36 cellular contexts compared by ENCODE assay signal in genomic region chr11:40397141-40397540, GRCh38.
"Had no signal": no experiment of that assay in that cellular context is flagged by ENCODE, and none has a peak within 500 bp of the region (broad histone marks: within the 10 kb centered on the region; RNA-seq: fewer than 3 reads in every experiment).

No MANE protein-coding gene starts in this region.

- H3K27me3 Mint-ChIP-seq: activated B cell treated with CpG ODN at 0.5 μM for 24 hours; activated CD4-positive, alpha-beta memory T cell treated with anti-CD3 and anti-CD28 coated beads for 36 hours; activated CD4-positive, alpha-beta T cell treated with anti-CD3 and anti-CD28 coated beads, Interleukin-2, amount 10 ng/mL, durations not matched to agents 24 days and 14 days; activated CD8-positive, alpha-beta T cell treated with anti-CD3 and anti-CD28 coated beads for 36 hours; activated naive CD8-positive, alpha-beta T cell treated with anti-CD3 and anti-CD28 coated beads for 36 hours; activated T-helper 17 cell treated with anti-CD3 and anti-CD28 coated beads, Interleukin-2, amount 50 U/mL, for 72 hours; central memory CD8-positive, alpha-beta T cell had no signal

- H3K4me1 ChIP-seq: ascending aorta had no signal

- H3K36me3 ChIP-seq: ascending aorta, cardiac muscle cell had no signal

- H3K27me3 ChIP-seq: ascending aorta, cardiac muscle cell had no signal

- H3K4me1 Mint-ChIP-seq: activated B cell treated with CpG ODN at 0.5 μM for 24 hours; activated CD4-positive, alpha-beta T cell treated with anti-CD3 and anti-CD28 coated beads, Interleukin-2, amount 10 ng/mL, durations not matched to agents 24 days and 14 days; activated naive CD8-positive, alpha-beta T cell treated with anti-CD3 and anti-CD28 coated beads for 36 hours; activated T-helper 17 cell treated with anti-CD3 and anti-CD28 coated beads, Interleukin-2, amount 50 U/mL, for 72 hours; brain; central memory CD8-positive, alpha-beta T cell had no signal

- DNase-seq: activated B cell treated with CpG ODN at 0.5 μM for 24 hours; activated CD4-positive, alpha-beta memory T cell treated with anti-CD3 and anti-CD28 coated beads for 36 hours; activated CD4-positive, alpha-beta T cell treated with anti-CD3 and anti-CD28 coated beads for 4 hours; activated CD4-positive, alpha-beta T cell treated with anti-CD3 and anti-CD28 coated beads, Interleukin-2, amount 10 ng/mL, durations not matched to agents 24 days and 14 days; activated CD4-positive, alpha-beta T cell treated with anti-CD3 and anti-CD28 coated beads, Interleukin-2, amount 50 U/mL, for 1 hour; activated CD4-positive, alpha-beta T cell treated with anti-CD3 and anti-CD28 coated beads, Interleukin-2, amount 50 U/mL, for 4 hours; activated CD4-positive, CD25-positive, alpha-beta regulatory T cell treated with anti-CD3 and anti-CD28 coated beads, Interleukin-2, amount 50 U/mL, for 72 hours; activated CD8-positive, alpha-beta memory T cell treated with anti-CD3 and anti-CD28 coated beads, Interleukin-2, amount 50 U/mL, for 4 hours; activated CD8-positive, alpha-beta T cell treated with anti-CD3 and anti-CD28 coated beads for 36 hours; activated effector memory CD4-positive, alpha-beta T cell treated with anti-CD3 and anti-CD28 coated beads, Interleukin-2, amount 50 U/mL, for 16 hours; activated gamma-delta T cell treated with Interleukin-2 at 50 U/mL for 16 hours; activated naive CD4-positive, alpha-beta T cell; activated naive CD4-positive, alpha-beta T cell treated with anti-CD3 and anti-CD28 coated beads for 36 hours; activated naive CD4-positive, alpha-beta T cell treated with anti-CD3 and anti-CD28 coated beads, Interleukin-2, amount 50 U/mL, for 16 hours; activated naive CD8-positive, alpha-beta T cell treated with anti-CD3 and anti-CD28 coated beads for 36 hours; activated T-cell treated with anti-CD3 and anti-CD28 coated beads for 4 hours; activated T-cell treated with anti-CD3 and anti-CD28 coated beads, Interleukin-2, amount 50 U/mL, for 1 hour; activated T-cell treated with anti-CD3 and anti-CD28 coated beads, Interleukin-2, amount 50 U/mL, for 4 hours; activated T-cell treated with anti-CD3 and anti-CD28 coated beads, Interleukin-2, amount 50 U/mL, for 72 hours; amygdala; anterior cingulate cortex; caudate nucleus; cerebellar nuclear complex; T-helper 2 cell; T-helper 9 cell had no signal

- H3K9me3 Mint-ChIP-seq: activated CD4-positive, alpha-beta T cell treated with anti-CD3 and anti-CD28 coated beads, Interleukin-2, amount 10 ng/mL, durations not matched to agents 24 days and 14 days had no signal

- H3K36me3 Mint-ChIP-seq: activated CD4-positive, alpha-beta memory T cell treated with anti-CD3 and anti-CD28 coated beads for 36 hours; activated naive CD4-positive, alpha-beta T cell treated with anti-CD3 and anti-CD28 coated beads, Interleukin-2, amount 50 U/mL, for 72 hours; activated naive CD8-positive, alpha-beta T cell treated with anti-CD3 and anti-CD28 coated beads for 36 hours; brain had no signal

- H3K27ac ChIP-seq: ascending aorta, cardiac muscle cell, VCaP had no signal

- H3K9me3 ChIP-seq: ascending aorta had no signal

- ATAC-seq: activated CD8-positive, alpha-beta T cell treated with anti-CD3 and anti-CD28 coated beads for 36 hours; activated naive CD4-positive, alpha-beta T cell treated with anti-CD3 and anti-CD28 coated beads, Interleukin-2, amount 50 U/mL, for 72 hours; activated T-cell treated with anti-CD3 and anti-CD28 coated beads, Interleukin-2, amount 50 U/mL, for 4 hours; activated T-cell treated with anti-CD3 and anti-CD28 coated beads, Interleukin-2, amount 50 U/mL, for 72 hours; activated T-helper 17 cell treated with anti-CD3 and anti-CD28 coated beads, Interleukin-2, amount 50 U/mL, for 72 hours had no signal

- FAIRE-seq: bronchial epithelial cell had no signal

- H3K4me3 ChIP-seq: ascending aorta, cardiac muscle cell had no signal

- H3K27ac Mint-ChIP-seq: activated B cell treated with CpG ODN at 0.5 μM for 24 hours; activated CD4-positive, alpha-beta memory T cell treated with anti-CD3 and anti-CD28 coated beads for 36 hours; activated CD4-positive, alpha-beta T cell treated with anti-CD3 and anti-CD28 coated beads, Interleukin-2, amount 10 ng/mL, durations not matched to agents 24 days and 14 days; activated CD8-positive, alpha-beta T cell treated with anti-CD3 and anti-CD28 coated beads for 36 hours; activated naive CD4-positive, alpha-beta T cell treated with anti-CD3 and anti-CD28 coated beads for 36 hours; activated naive CD4-positive, alpha-beta T cell treated with anti-CD3 and anti-CD28 coated beads, Interleukin-2, amount 50 U/mL, for 72 hours; activated naive CD8-positive, alpha-beta T cell treated with anti-CD3 and anti-CD28 coated beads for 36 hours; activated T-cell treated with anti-CD3 and anti-CD28 coated beads, Interleukin-2, amount 50 U/mL, for 72 hours; activated T-helper 1 cell treated with anti-CD3 and anti-CD28 coated beads, Interleukin-12 subunit alpha, Interleukin-12 subunit beta, Interleukin-2, Interleukin-4 antibody, amounts not matched to agents 30 ng/mL and 10 ng/mL and 1 ng/mL, durations not matched to agents 14 hours and 24 hours and 36 hours; activated T-helper 17 cell treated with anti-CD3 and anti-CD28 coated beads, Interleukin-2, amount 50 U/mL, for 72 hours; brain; T-helper 1 cell treated with Interleukin-12 subunit alpha and Interleukin-12 subunit beta and Interleukin-4 antibody, amounts not matched to agents 30 μg/mL and 1 μg/mL, for 36 hours; T-helper 2 cell treated with Interferon-gamma antibody and Interleukin-4, amounts not matched to agents 5 μg/mL and 100 μg/mL, for 36 hours had no signal

- H3K4me3 Mint-ChIP-seq: activated B cell treated with CpG ODN at 0.5 μM for 24 hours; activated CD4-positive, alpha-beta memory T cell treated with anti-CD3 and anti-CD28 coated beads for 36 hours; activated CD4-positive, alpha-beta T cell treated with anti-CD3 and anti-CD28 coated beads, Interleukin-2, amount 10 ng/mL, durations not matched to agents 24 days and 14 days; activated CD8-positive, alpha-beta T cell treated with anti-CD3 and anti-CD28 coated beads for 36 hours; activated naive CD4-positive, alpha-beta T cell treated with anti-CD3 and anti-CD28 coated beads for 36 hours; activated naive CD8-positive, alpha-beta T cell treated with anti-CD3 and anti-CD28 coated beads for 36 hours; activated T-cell treated with anti-CD3 and anti-CD28 coated beads, Interleukin-2, amount 50 U/mL, for 4 hours; activated T-cell treated with anti-CD3 and anti-CD28 coated beads, Interleukin-2, amount 50 U/mL, for 72 hours; activated T-helper 1 cell treated with anti-CD3 and anti-CD28 coated beads, Interleukin-12 subunit alpha, Interleukin-12 subunit beta, Interleukin-2, Interleukin-4 antibody, amounts not matched to agents 30 ng/mL and 10 ng/mL and 1 ng/mL, durations not matched to agents 14 hours and 24 hours and 36 hours; activated T-helper 17 cell treated with anti-CD3 and anti-CD28 coated beads, Interleukin-2, amount 50 U/mL, for 72 hours; brain; central memory CD8-positive, alpha-beta T cell; T-helper 1 cell treated with Interleukin-12 subunit alpha and Interleukin-12 subunit beta and Interleukin-4 antibody, amounts not matched to agents 30 μg/mL and 1 μg/mL, for 36 hours; T-helper 2 cell treated with Interferon-gamma antibody and Interleukin-4, amounts not matched to agents 5 μg/mL and 100 μg/mL, for 36 hours had no signal
